Comparison of ENCODE assay signal across 9 cellular contexts in genomic region chr1:42340093-42340492, GRCh38. TPM values are rescaled to one million over a fixed set of nuclear protein-coding genes. Genes with fewer than 3 reads are reported as not detected.
DNase-seq lines count a peak whose midpoint lies in the region; ATAC-seq lines count a peak whose summit lies in the region.
"Had no signal": no experiment of that assay in that cellular context is flagged by ENCODE, and none has a peak within 500 bp of the region (broad histone marks: within the 10 kb centered on the region; RNA-seq: fewer than 3 reads in every experiment).

No MANE protein-coding gene starts in this region.

- ATAC-seq in HG03135 (IDR thresholded peaks at IDR 0.05; ENCODE audit: unreplicated experiment): no peak

- no peak overlapping the region for H2BK12ac ChIP-seq in mesenchymal stem cell (ENCODE audit: low read length in 2 of 2)

- no peaks in the 10 kb centered on the region for H3K79me2 ChIP-seq in GM23248 (ENCODE audit: insufficient read depth)

- no peaks in the 10 kb centered on the region for H3K36me3 ChIP-seq in GM23248 (ENCODE audit: low read depth)
- H3K36me3 ChIP-seq in SJSA1: no peaks in the 10 kb centered on the region
- no peaks in the 10 kb centered on the region for H3K36me3 ChIP-seq in mesenchymal stem cell (ENCODE audit: control insufficient read depth in 1 of 2, insufficient read depth in 2 of 2, low read depth in 1 of 2, low read length in 2 of 2)

- H2AFZ ChIP-seq in GM23248 (no peak overlapping the region), mesenchymal stem cell (ENCODE audit: low read depth, low read length) (no peak overlapping the region)

- no peak overlapping the region for H4K91ac ChIP-seq in mesenchymal stem cell (ENCODE audit: low read length)

- H2BK120ac ChIP-seq in mesenchymal stem cell (ENCODE audit: low read depth, low read length): no peak overlapping the region

- no peak overlapping the region for H2BK5ac ChIP-seq in mesenchymal stem cell (ENCODE audit: low read depth, low read length, poor library complexity, severe bottlenecking)

- H3K4ac ChIP-seq in mesenchymal stem cell (ENCODE audit: low read depth in 1 of 2, low read length in 2 of 2): no peak overlapping the region

- H4K8ac ChIP-seq in mesenchymal stem cell (ENCODE audit: low read length): no peak overlapping the region

- H3F3A ChIP-seq in GM23248 (ENCODE audit: insufficient read depth): peaks cover 6% of the 10 kb centered on the region; the same call in 1 of the 2 replicates

- H3K27me3 ChIP-seq in GM23248 (replicated peaks; ENCODE audit: insufficient read depth) (no peaks in the 10 kb centered on the region), SJSA1 (replicated peaks) (no peaks in the 10 kb centered on the region), mesenchymal stem cell (ENCODE audit: control insufficient read depth in 1 of 2, insufficient read depth in 1 of 2, low read length in 2 of 2) (no peaks in the 10 kb centered on the region)

- no peak overlapping the region for H2BK15ac ChIP-seq in mesenchymal stem cell (ENCODE audit: low read depth, poor library complexity, severe bottlenecking)

- H3K18ac ChIP-seq in mesenchymal stem cell (ENCODE audit: low read depth in 1 of 2, low read length in 2 of 2): no peak overlapping the region

- H3K4me2 ChIP-seq in GM23248 (ENCODE audit: unreplicated experiment): no peak overlapping the region
- H3K4me2 ChIP-seq in mesenchymal stem cell (ENCODE audit: low read length, poor library complexity, severe bottlenecking): no peak overlapping the region

- peaks cover 9% of the 10 kb centered on the region for H3K79me1 ChIP-seq in mesenchymal stem cell (replicated peaks; ENCODE audit: low read length, poor library complexity, severe bottlenecking)

- no peak overlapping the region for H2AK5ac ChIP-seq in mesenchymal stem cell (ENCODE audit: low read length, severe bottlenecking)

- DNase-seq in GM23248 (peak; percentile 34), NCI-H2029 treated with DMSO at 0.1 percent for 48 hours (lab: John Stamatoyannopoulos, UW) (peak; percentile 100), SJSA1 (ENCODE audit: low read depth in 1 of 2, low spot score in 2 of 2) (peak; percentile 79 to 81), mesenchymal stem cell (peak; percentile 58), NAMALWA (ENCODE audit: low spot score) (no peak)
- no peak for DNase-seq in activated T-cell treated with anti-CD3 and anti-CD28 coated beads, Interleukin-2, amount 50 U/mL, for 48 hours
- DNase-seq in stimulated activated CD4-positive, alpha-beta T cell treated with anti-CD3 and anti-CD28 coated beads, Interleukin-2, amount 100 ng/mL, for 24 hours: no peak
- DNase-seq: activated CD4-positive, alpha-beta T cell treated with anti-CD3 and anti-CD28 coated beads, Interleukin-2, amount 50 U/mL, for 48 hours had no signal

- H3K9ac ChIP-seq in GM23248 (no peak overlapping the region), mesenchymal stem cell (ENCODE audit: low read length) (no peak overlapping the region)

- H3K9me2 ChIP-seq in GM23248 (ENCODE audit: insufficient read depth): no peaks in the 10 kb centered on the region

- peaks cover 6% of the 10 kb centered on the region for H3K4me1 ChIP-seq in GM23248 (ENCODE audit: insufficient read depth)
- H3K4me1 ChIP-seq in SJSA1 (replicated peaks): peaks cover 39% of the 10 kb centered on the region
- no peaks in the 10 kb centered on the region for H3K4me1 ChIP-seq in mesenchymal stem cell (ENCODE audit: control insufficient read depth, insufficient read depth, low read depth, low read length)

- H3K14ac ChIP-seq in mesenchymal stem cell (ENCODE audit: low read length in 2 of 2): no peak overlapping the region

- in situ Hi-C loops in GM23248 (cut with MboI): no loop called here

- 48 to 50% methylated on average over 2 of the region's 2 CpGs for WGBS in GM23248 (ENCODE audit: low coverage in 1 of 2, low lambda C conversion rate in 2 of 2, missing lambda C conversion rate in 2 of 2), 2 experiments
- 56% methylated on average over 1 of the region's 2 CpGs for WGBS in mesenchymal stem cell

- no peaks in the 10 kb centered on the region for H4K20me1 ChIP-seq in GM23248 (ENCODE audit: insufficient read depth)

- no peak overlapping the region for H3K23ac ChIP-seq in mesenchymal stem cell (ENCODE audit: low read length in 2 of 2)

- H3K4me3 ChIP-seq in GM23248 (no peak overlapping the region), SJSA1 (no peak overlapping the region), mesenchymal stem cell (ENCODE audit: insufficient read depth in 1 of 2, low read depth in 1 of 2, low read length in 2 of 2) (no peak overlapping the region)

- no peaks in the 10 kb centered on the region for H3K9me3 ChIP-seq in GM23248 (ENCODE audit: low read depth)
- H3K9me3 ChIP-seq in SJSA1 (replicated peaks): no peaks in the 10 kb centered on the region
- H3K9me3 ChIP-seq in mesenchymal stem cell (ENCODE audit: control insufficient read depth, low read length): no peaks in the 10 kb centered on the region

- H3K27ac ChIP-seq in GM23248: no peak overlapping the region
- peak overlapping the region; percentile 36 for H3K27ac ChIP-seq in SJSA1
- H3K27ac ChIP-seq in mesenchymal stem cell (ENCODE audit: low read length, poor library complexity, severe bottlenecking): no peak overlapping the region

RNA-seq across cellular contexts. Expression of gene FOXJ3, which starts 5.1 kb away (rescaled TPM):
- 23.1 and 23.6 TPM in 2 replicates for total RNA-seq in GM23248 (2014; rRNA removed; shearing (Covaris generic))
- polyA plus RNA-seq in GM23248 (2016; fragmentation: Nextera tagmentation; extraction: Ambion mirVana): 15.9 and 16.3 TPM in 2 replicates
- total RNA-seq in SJSA1 (2014; rRNA removed; shearing (Covaris generic)): 27.9 and 32.3 TPM in 2 replicates
- 22.6 TPM for polyA plus RNA-seq in mesenchymal stem cell (2013, experiment 1 of 2)
- 22.7 TPM for polyA plus RNA-seq in mesenchymal stem cell (2013, experiment 2 of 2)

RNA-seq across cellular contexts. Expression of gene RIMKLA, which starts 40.5 kb away (rescaled TPM):
- 0.22 TPM in 1 of 2 replicates, not detected in the other for total RNA-seq in GM23248 (2014; rRNA removed; shearing (Covaris generic))
- polyA plus RNA-seq in GM23248 (2016; fragmentation: Nextera tagmentation; extraction: Ambion mirVana): 0.03 TPM in 1 of 2 replicates, not detected in the other
- total RNA-seq in SJSA1 (2014; rRNA removed; shearing (Covaris generic)): under 0.01 TPM in 1 of 2 replicates, not detected in the other
- not detected for polyA plus RNA-seq in mesenchymal stem cell (2013, experiment 1 of 2)
- not detected for polyA plus RNA-seq in mesenchymal stem cell (2013, experiment 2 of 2)

Comparison
In these comparisons a context has a peak if more than half of its experiments do, and no peak if none do; other contexts are left out.
1. DNase-seq: peak in GM23248 (single experiment), NCI-H2029 treated with DMSO at 0.1 percent for 48 hours (single experiment), SJSA1 (2 of 2) and mesenchymal stem cell (single experiment); none in activated T-cell treated with anti-CD3 and anti-CD28 coated beads, Interleukin-2, amount 50 U/mL, for 48 hours (0 of 2), NAMALWA (single experiment) and stimulated activated CD4-positive, alpha-beta T cell treated with anti-CD3 and anti-CD28 coated beads, Interleukin-2, amount 100 ng/mL, for 24 hours (0 of 2).